Comparison of ENCODE assay signal across 13 cellular contexts in genomic region chr13:23777571-23777870, GRCh38.
A peak's percentile ranks its signal among the peaks of the same experiment; 100 is the strongest.
DNase-seq lines count a peak whose midpoint lies in the region; ATAC-seq, FAIRE-seq and TF ChIP-seq lines count a peak whose summit lies in the region.
"Had no signal": no experiment of that assay in that cellular context is flagged by ENCODE, and none has a peak within 500 bp of the region (broad histone marks: within the 10 kb centered on the region; RNA-seq: fewer than 3 reads in every experiment).

No MANE protein-coding gene starts in this region.

- no peak overlapping the region for H2AFZ ChIP-seq in hepatocyte

- no peaks in the 10 kb centered on the region for H4K20me1 ChIP-seq in hepatocyte (ENCODE audit: insufficient read depth, poor library complexity, severe bottlenecking)

- H3K36me3 ChIP-seq in hepatocyte (replicated peaks; ENCODE audit: insufficient read depth, low read depth) (no peaks in the 10 kb centered on the region), esophagus muscularis mucosa (no peaks in the 10 kb centered on the region)
- H3K36me3 ChIP-seq: gastroesophageal sphincter had no signal

- no peak for TF ChIP-seq EP300 in esophagus muscularis mucosa (IDR thresholded peaks at IDR 0.05)

- H3K4me3 ChIP-seq in hepatocyte (no peak overlapping the region), esophagus muscularis mucosa (no peak overlapping the region), dorsolateral prefrontal cortex (no peak overlapping the region)
- H3K4me3 ChIP-seq: body of pancreas, gastroesophageal sphincter had no signal

- ATAC-seq in GM18873 (IDR thresholded peaks at IDR 0.05; ENCODE audit: low FRiP score, unreplicated experiment) (peak; percentile 25), GM21619 (IDR thresholded peaks at IDR 0.05; ENCODE audit: unreplicated experiment) (peak; percentile 8), HG03095 (IDR thresholded peaks at IDR 0.05; ENCODE audit: unreplicated experiment) (peak; percentile 21)
- ATAC-seq: body of pancreas, gastroesophageal sphincter had no signal

- no peak for DNase-seq in hepatocyte (ENCODE audit: low spot score)
- no peak for DNase-seq in GM12891 (ENCODE audit: insufficient read length, low spot score)
- no peak for DNase-seq in esophagus muscularis mucosa (ENCODE audit: extremely low spot score)
- DNase-seq in T-helper 9 cell: no peak
- no peak for DNase-seq in dorsolateral prefrontal cortex
- DNase-seq: activated CD4-positive, alpha-beta T cell treated with anti-CD3 and anti-CD28 coated beads for 1 hour; body of pancreas; effector memory CD4-positive, alpha-beta T cell; kidney glomerular epithelial cell had no signal

- H3K79me2 ChIP-seq in hepatocyte: no peaks in the 10 kb centered on the region

- H3K4me1 ChIP-seq in hepatocyte (ENCODE audit: insufficient read depth) (peaks cover 11% of the 10 kb centered on the region), esophagus muscularis mucosa (peaks cover 0 to 20% (median 12%) of the 10 kb centered on the region in 4 donors)
- H3K4me1 ChIP-seq: body of pancreas had no signal

- intact Hi-C loops in esophagus muscularis mucosa (cut with DNase I): no loop called here
- intact Hi-C loops in dorsolateral prefrontal cortex (cut with DNase I): no loop called here

- TF ChIP-seq CTCF in hepatocyte (IDR thresholded peaks at IDR 0.05; ENCODE audit: poor library complexity) (no peak), esophagus muscularis mucosa (IDR thresholded peaks at IDR 0.05) (no peak), dorsolateral prefrontal cortex (IDR thresholded peaks at IDR 0.05 in 54 of 56, conservative IDR thresholded peaks at IDR 0.05 in 2 of 56; ENCODE audit: low read depth in 1 of 56, partially characterized antibody in 56 of 56) (no peak)

- H3K9me3 ChIP-seq in hepatocyte (ENCODE audit: low read depth): no peaks in the 10 kb centered on the region
- no peaks in the 10 kb centered on the region for H3K9me3 ChIP-seq in esophagus muscularis mucosa
- H3K9me3 ChIP-seq: body of pancreas, gastroesophageal sphincter had no signal

- H3K27me3 ChIP-seq in hepatocyte (no peaks in the 10 kb centered on the region), esophagus muscularis mucosa (no peaks in the 10 kb centered on the region), dorsolateral prefrontal cortex (no peaks in the 10 kb centered on the region)
- H3K27me3 ChIP-seq: body of pancreas, gastroesophageal sphincter had no signal

- H3K27ac ChIP-seq in hepatocyte (peak overlapping the region; percentile 1), esophagus muscularis mucosa (replicated peaks in 1 of 4) (no peak overlapping the region), dorsolateral prefrontal cortex (no peak overlapping the region)
- H3K27ac ChIP-seq: body of pancreas had no signal

- no peaks in the 10 kb centered on the region for H3K9me2 ChIP-seq in hepatocyte (replicated peaks; ENCODE audit: insufficient read depth)

- H3K4me2 ChIP-seq in hepatocyte: peak overlapping the region; percentile 3

- 43% methylated on average over 1 of the region's 1 CpG for WGBS in hepatocyte (ENCODE audit: low lambda C conversion rate, missing lambda C conversion rate)
- WGBS in esophagus muscularis mucosa: 55% methylated on average over 1 of the region's 1 CpG

- FAIRE-seq in GM12891 (lab: Jason Lieb, UNC): no peak

- TF ChIP-seq POLR2A in GM12891 (IDR thresholded peaks at IDR 0.05; ENCODE audit: low read depth, low read length) (no peak), esophagus muscularis mucosa (IDR thresholded peaks at IDR 0.05; ENCODE audit: low read depth) (no peak)

TF ChIP-seq in GM12891, 5 proteins besides CTCF, POLR2A, EP300 and RAD21:
- TF ChIP-seq POU2F2 (IDR thresholded peaks at IDR 0.05; ENCODE audit: low read depth, low read length): no peak
